Comparison of ENCODE assay signal across 8 cellular contexts in the genomic region with DNA sequence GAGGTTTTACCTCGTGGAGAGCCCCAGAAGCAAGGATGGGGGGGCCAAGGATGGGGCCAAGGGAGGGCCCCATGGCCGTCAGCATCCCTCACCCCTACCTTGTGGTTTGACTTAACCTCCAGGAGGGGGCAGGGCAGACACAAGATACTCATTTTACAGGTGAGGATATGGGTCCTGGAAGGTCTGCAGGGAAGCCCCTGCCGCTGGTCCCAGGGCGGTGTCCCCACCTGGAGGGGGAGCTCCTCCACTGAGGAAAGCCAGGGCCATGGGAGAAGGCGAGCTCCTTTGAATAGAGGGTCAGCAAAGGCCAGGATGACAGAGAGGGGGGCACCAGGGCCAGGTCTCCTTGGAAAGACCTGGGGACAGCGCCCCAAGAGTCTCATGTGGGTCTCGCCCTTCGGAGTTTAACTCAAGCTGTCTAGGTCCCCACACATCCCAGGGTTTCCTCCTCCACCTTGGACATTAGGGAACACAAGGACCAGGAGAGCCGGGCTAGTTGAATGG. TPM values are rescaled to one million over a fixed set of nuclear protein-coding genes. Genes with fewer than 3 reads are reported as not detected.
A peak's percentile ranks its signal among the peaks of the same experiment; 100 is the strongest.
DNase-seq lines count a peak whose midpoint lies in the region; ATAC-seq and TF ChIP-seq lines count a peak whose summit lies in the region.

No MANE protein-coding gene starts in this region.

- H3K27ac Mint-ChIP-seq in activated naive CD4-positive, alpha-beta T cell treated with anti-CD3 and anti-CD28 coated beads, Interleukin-2, amount 10 ng/mL, durations not matched to agents 7 days and 5 days = peak overlapping the region; percentile 58
- H3K27ac Mint-ChIP-seq in mesothelial cell of epicardium = no peak overlapping the region

- DNase-seq in NCI-H1105 (lab: John Stamatoyannopoulos, UW) (peak; percentile 7), NCI-H1105 treated with DMSO at 0.1 percent for 48 hours (lab: John Stamatoyannopoulos, UW) (no peak), NAMALWA (ENCODE audit: low spot score) (peak; percentile 70), mesothelial cell of epicardium (ENCODE audit: low spot score in 2 of 2, unreplicated experiment in 2 of 2) (no peak), NCI-H2029 treated with DMSO at 0.1 percent for 48 hours (lab: John Stamatoyannopoulos, UW) (no peak), COR-L47 (lab: John Stamatoyannopoulos, UW) (no peak)
- DNase-seq in activated naive CD4-positive, alpha-beta T cell treated with anti-CD3 and anti-CD28 coated beads, Interleukin-2, amount 10 ng/mL, durations not matched to agents 7 days and 5 days = peak; percentile 58

- peak; percentile 32 for TF ChIP-seq CTCF in mesothelial cell of epicardium (IDR thresholded peaks at IDR 0.05; ENCODE audit: unreplicated experiment)

- H3K27me3 Mint-ChIP-seq in activated naive CD4-positive, alpha-beta T cell treated with anti-CD3 and anti-CD28 coated beads, Interleukin-2, amount 10 ng/mL, durations not matched to agents 7 days and 5 days = peaks cover 39% of the 10 kb centered on the region
- H3K27me3 Mint-ChIP-seq in mesothelial cell of epicardium (ENCODE audit: low read depth) = peaks cover 30% of the 10 kb centered on the region

- H3K4me3 Mint-ChIP-seq in activated naive CD4-positive, alpha-beta T cell treated with anti-CD3 and anti-CD28 coated beads, Interleukin-2, amount 10 ng/mL, durations not matched to agents 7 days and 5 days = peak overlapping the region; percentile 46
- H3K4me3 Mint-ChIP-seq in mesothelial cell of epicardium = peak overlapping the region; percentile 38

- H3K9me3 Mint-ChIP-seq in activated naive CD4-positive, alpha-beta T cell treated with anti-CD3 and anti-CD28 coated beads, Interleukin-2, amount 10 ng/mL, durations not matched to agents 7 days and 5 days = no peaks in the 10 kb centered on the region
- H3K9me3 Mint-ChIP-seq in mesothelial cell of epicardium = no peaks in the 10 kb centered on the region

- CTCF ChIA-PET in activated naive CD4-positive, alpha-beta T cell treated with anti-CD3 and anti-CD28 coated beads, Interleukin-2, amount 10 ng/mL, durations not matched to agents 7 days and 5 days (lab: Charles Lee) = interaction anchor here (0.7 to 7.4 kb wide), 8 partner anchors 10 to 103 kb away, joined by 3 to 79 read pairs (median 6); no protein-coding TSS in a partner anchor

- peaks cover 23% of the 10 kb centered on the region for H3K4me1 Mint-ChIP-seq in activated naive CD4-positive, alpha-beta T cell treated with anti-CD3 and anti-CD28 coated beads, Interleukin-2, amount 10 ng/mL, durations not matched to agents 7 days and 5 days
- H3K4me1 Mint-ChIP-seq in mesothelial cell of epicardium = peaks cover 4% of the 10 kb centered on the region

- H3K36me3 Mint-ChIP-seq in activated naive CD4-positive, alpha-beta T cell treated with anti-CD3 and anti-CD28 coated beads, Interleukin-2, amount 10 ng/mL, durations not matched to agents 7 days and 5 days = peaks cover 1% of the 10 kb centered on the region
- no peaks in the 10 kb centered on the region for H3K36me3 Mint-ChIP-seq in mesothelial cell of epicardium

- no peak for ATAC-seq in HG02840 (IDR thresholded peaks at IDR 0.05; ENCODE audit: low FRiP score, unreplicated experiment)

RNA-seq across cellular contexts. Expression of a gene that starts 5.9 kb away (rescaled TPM):
- 8.3 to 10.8 TPM (median 9.4 TPM) in 3 replicates for total RNA-seq in mesothelial cell of epicardium

Comparison
In these comparisons a context has a peak if more than half of its experiments do, and no peak if none do; other contexts are left out.
1. DNase-seq: peak in NCI-H1105 (single experiment), NAMALWA (single experiment) and activated naive CD4-positive, alpha-beta T cell treated with anti-CD3 and anti-CD28 coated beads, Interleukin-2, amount 10 ng/mL, durations not matched to agents 7 days and 5 days (single experiment); none in NCI-H1105 treated with DMSO at 0.1 percent for 48 hours (single experiment), mesothelial cell of epicardium (0 of 2), NCI-H2029 treated with DMSO at 0.1 percent for 48 hours (single experiment) and COR-L47 (single experiment).